24 cellular contexts compared by ENCODE assay signal in the genomic region with DNA sequence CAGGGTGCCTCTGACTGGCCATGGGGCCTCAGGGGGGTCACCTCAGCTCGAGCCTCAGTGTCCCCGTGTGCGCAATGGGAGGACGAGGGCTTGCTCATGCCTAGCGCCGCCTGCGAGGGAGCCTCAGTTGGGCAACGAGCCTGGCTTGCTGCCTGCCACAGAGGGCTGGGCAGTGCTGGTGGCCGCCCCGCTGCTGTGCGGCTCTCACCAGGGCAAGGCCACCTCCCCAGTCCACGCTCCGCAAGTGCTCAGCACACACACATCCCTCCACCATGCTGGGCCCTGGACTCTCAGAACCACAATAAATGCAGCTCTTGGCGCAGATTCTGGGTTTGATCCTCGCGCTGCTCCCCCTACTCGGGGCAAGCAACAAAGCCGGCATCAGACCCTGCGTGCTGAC.
"Had no signal": no experiment of that assay in that cellular context is flagged by ENCODE, and none has a peak within 500 bp of the region (broad histone marks: within the 10 kb centered on the region; RNA-seq: fewer than 3 reads in every experiment).

No MANE protein-coding gene starts in this region.

- H3K27me3 ChIP-seq: Peyer's patch had no signal

- H3K36me3 ChIP-seq: MG63, Peyer's patch, SJCRH30 had no signal

- FAIRE-seq: HepG2 had no signal

- ATAC-seq: HepG2, PC-3, Right ventricle myocardium inferior, SK-N-SH treated with all-trans-retinoic acid at 6 μM for 48 hours had no signal

- DNase-seq: IMR-90, Karpas-422, KG1, MG63, NCI-H1092, NCI-H1105 treated with DMSO at 0.1 percent for 48 hours, NCI-H1417 treated with DMSO at 0.1 percent for 48 hours, NCI-H146, NCI-H1694 treated with DMSO at 0.1 percent for 48 hours, NCI-H1930, NCI-H2081, NCI-H2107, NCI-H226, NCI-H446, NCI-H510A, NCI-H524 treated with DMSO at 0.1 percent for 48 hours, NCI-H82, PC-3, Peyer's patch, SHP77 treated with DMSO at 0.1 percent for 48 hours, SJCRH30 had no signal

- H3K9me3 ChIP-seq: MG63, Peyer's patch, SJCRH30 had no signal

- H3K27ac ChIP-seq: Peyer's patch, SJCRH30 had no signal

- H3K4me1 ChIP-seq: Peyer's patch, SJCRH30 had no signal

- H3K4me3 ChIP-seq: MG63, Peyer's patch, SJCRH30 had no signal
